Comparison of ENCODE assay signal across 1 cellular context in the genomic region with DNA sequence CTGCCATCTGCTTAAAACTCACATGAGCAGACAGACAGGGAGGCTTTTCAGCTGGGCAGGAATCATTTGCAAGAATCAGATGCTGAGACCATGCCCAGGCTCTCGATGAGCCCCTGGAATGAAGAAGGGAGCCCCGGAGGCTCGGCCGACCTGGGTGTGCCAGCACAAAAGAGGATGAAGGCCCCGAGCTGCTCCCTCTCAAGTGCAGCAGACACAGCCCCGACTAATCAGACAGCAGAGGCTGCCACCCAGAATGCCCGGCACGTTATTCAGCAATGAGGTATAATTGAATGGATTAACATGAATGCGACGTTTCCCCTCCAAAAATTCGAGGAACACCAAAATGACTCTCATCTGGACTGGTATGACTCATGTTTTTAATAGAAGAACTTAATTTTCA.
TF ChIP-seq lines count a peak whose summit lies in the region.

No MANE protein-coding gene starts in this region.

TF ChIP-seq in WTC11, 78 proteins besides CTCF, POLR2A, EP300 and RAD21 (continued from another document):
- TF ChIP-seq ZSCAN18 (CRISPR knock-in tag; IDR thresholded peaks at IDR 0.05), result no peak
- TF ChIP-seq MYBL2 (CRISPR knock-in tag; IDR thresholded peaks at IDR 0.05), result no peak
- no peak for TF ChIP-seq ZBTB21 (CRISPR knock-in tag; IDR thresholded peaks at IDR 0.05; ENCODE audit: borderline replicate concordance)
